ENCODE assay signal across 17 cellular contexts in the genomic region with DNA sequence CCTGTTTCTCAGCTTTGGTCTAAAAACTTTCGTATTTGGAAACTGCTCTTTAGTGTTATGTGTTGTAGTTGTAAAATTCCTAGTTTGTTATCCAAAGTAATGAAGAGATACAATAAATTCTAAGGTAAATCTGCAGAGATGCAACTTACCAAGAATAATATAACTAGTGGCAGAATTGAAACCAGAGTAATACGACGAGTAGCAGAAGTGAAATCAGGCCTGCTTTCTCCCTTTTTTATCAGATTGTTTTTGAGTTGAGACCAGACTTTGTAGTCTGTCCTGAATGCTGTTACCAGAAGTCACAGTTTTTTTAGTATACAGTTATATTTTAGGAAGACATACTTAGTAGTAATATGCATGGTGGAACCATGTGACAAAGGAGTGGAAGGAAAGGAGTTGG. TPM values are rescaled to one million over a fixed set of nuclear protein-coding genes. Genes with fewer than 3 reads are reported as not detected.
DNase-seq lines count a peak whose midpoint lies in the region; ATAC-seq, FAIRE-seq and TF ChIP-seq lines count a peak whose summit lies in the region.
"Had no signal": no experiment of that assay in that cellular context is flagged by ENCODE, and none has a peak within 500 bp of the region (broad histone marks: within the 10 kb centered on the region; RNA-seq: fewer than 3 reads in every experiment).

No MANE protein-coding gene starts in this region.

- ATAC-seq in GM21526 (IDR thresholded peaks at IDR 0.05; ENCODE audit: low FRiP score, unreplicated experiment) = peak; percentile 52
- ATAC-seq in HG03432 (IDR thresholded peaks at IDR 0.05; ENCODE audit: unreplicated experiment) = peak; percentile 60
- ATAC-seq: right cardiac atrium; stimulated activated naive CD8-positive, alpha-beta T cell treated with anti-CD3 and anti-CD28 coated beads, Interleukin-15, Interleukin-2, amounts not matched to agents 100 U/mL and 50 U/mL, for 24 hours had no signal

- peak; percentile 81 for FAIRE-seq in GM12892 (lab: Jason Lieb, UNC)
- peak; percentile 55 for FAIRE-seq in islet of Langerhans (lab: Jason Lieb, UNC)

- DNase-seq in GM12892 (ENCODE audit: insufficient read length) = no peak
- DNase-seq in GM19238 (ENCODE audit: insufficient read length, low spot score) = no peak
- no peak for DNase-seq in SW 1271 (lab: John Stamatoyannopoulos, UW)
- DNase-seq in DMS 273 treated with DMSO at 0.1 percent for 48 hours (lab: John Stamatoyannopoulos, UW) = no peak
- DNase-seq in foreskin melanocyte = no peak
- DNase-seq: activated CD8-positive, alpha-beta memory T cell treated with anti-CD3 and anti-CD28 coated beads for 24 hours; C1 segment of cervical spinal cord; caudate nucleus; IMR-90; NCI-H1436; NCI-H510A treated with DMSO at 0.1 percent for 48 hours; stimulated activated naive CD8-positive, alpha-beta T cell treated with anti-CD3 and anti-CD28 coated beads, Interleukin-15, Interleukin-2, amounts not matched to agents 100 U/mL and 50 U/mL, for 24 hours; T-helper 9 cell had no signal

- no peak for TF ChIP-seq POLR2A in GM12892 (IDR thresholded peaks at IDR 0.05; ENCODE audit: low read depth, low read length)

RNA-seq across cellular contexts. Expression of gene PAPOLA, which starts 12.5 kb away (rescaled TPM):
- polyA plus RNA-seq in GM12892 (2012; ENCODE audit: missing spikeins) = 90.6 TPM
